In genomic region chr12:107057071-107057834, GRCh38 we compare ENCODE assay signal across 12 cellular contexts. TPM values are rescaled to one million over a fixed set of nuclear protein-coding genes. Genes with fewer than 3 reads are reported as not detected.
A peak's percentile ranks its signal among the peaks of the same experiment; 100 is the strongest.
DNase-seq lines count a peak whose midpoint lies in the region; ATAC-seq and TF ChIP-seq lines count a peak whose summit lies in the region.
"Had no signal": no experiment of that assay in that cellular context is flagged by ENCODE, and none has a peak within 500 bp of the region (broad histone marks: within the 10 kb centered on the region; RNA-seq: fewer than 3 reads in every experiment).

No MANE protein-coding gene starts in this region.

- TF ChIP-seq CTCF in LNCaP clone FGC (IDR thresholded peaks at IDR 0.05; ENCODE audit: control insufficient read depth, extremely low read depth, insufficient read depth) (no peak), choroid plexus epithelial cell (conservative IDR thresholded peaks at IDR 0.05; ENCODE audit: low read depth, low read length) (no peak), mucosa of descending colon (IDR thresholded peaks at IDR 0.05) (no peak)

- H3K36me3 ChIP-seq in mucosa of descending colon (ENCODE audit: low read depth) = no peaks in the 10 kb centered on the region
- H3K36me3 ChIP-seq: Peyer's patch had no signal

- ATAC-seq in mucosa of descending colon = peak; percentile 29

- intact Hi-C loops in mucosa of descending colon (cut with DNase I, micrococcal nuclease) = no loop called here

- DNase-seq in EH (ENCODE audit: low read depth) = peak; percentile 77
- DNase-seq in LNCaP clone FGC (ENCODE audit: low read depth) = peak; percentile 93
- peak; percentile 25 for DNase-seq in choroid plexus epithelial cell (ENCODE audit: low read depth)
- no peak for DNase-seq in mucosa of descending colon
- no peak for DNase-seq in GF-D8 (lab: John Stamatoyannopoulos, UW)
- DNase-seq in NOMO-1 treated with DMSO at 0.1 percent for 48 hours (lab: John Stamatoyannopoulos, UW; ENCODE audit: unreplicated experiment) = no peak
- no peak for DNase-seq in medulla oblongata (ENCODE audit: extremely low spot score)
- no peak for DNase-seq in stimulated activated CD4-positive, alpha-beta T cell treated with anti-CD3 and anti-CD28 coated beads, Interleukin-4, amount 100 ng/mL, for 24 hours
- DNase-seq: activated CD8-positive, alpha-beta memory T cell treated with anti-CD3 and anti-CD28 coated beads, Interleukin-2, amount 50 U/mL, for 4 hours; MM.1S; NCI-H2227 treated with DMSO at 0.1 percent for 48 hours; Peyer's patch had no signal

- H3K4me1 ChIP-seq in mucosa of descending colon (ENCODE audit: low read depth) = no peaks in the 10 kb centered on the region
- H3K4me1 ChIP-seq: Peyer's patch had no signal

- H3K4me3 ChIP-seq in LNCaP clone FGC (ENCODE audit: low read depth, low read length) (no peak overlapping the region), choroid plexus epithelial cell (ENCODE audit: low read depth, low read length) (no peak overlapping the region), mucosa of descending colon (no peak overlapping the region)
- H3K4me3 ChIP-seq: Peyer's patch had no signal

- peaks cover 12% of the 10 kb centered on the region for H3K9me3 ChIP-seq in mucosa of descending colon

RNA-seq across cellular contexts. Expression of gene CRY1, which starts 36.1 kb away (rescaled TPM):
- 10 to 100 TPM; 11.4 to 22.8 (median 15.5) TPM for total RNA-seq in mucosa of descending colon

Comparison
In these comparisons a context has a peak if more than half of its experiments do, and no peak if none do; other contexts are left out.
1. DNase-seq: peak in EH (single experiment), LNCaP clone FGC (single experiment) and choroid plexus epithelial cell (single experiment); none in mucosa of descending colon (0 of 3), GF-D8 (single experiment), NOMO-1 treated with DMSO at 0.1 percent for 48 hours (single experiment), medulla oblongata (single experiment) and stimulated activated CD4-positive, alpha-beta T cell treated with anti-CD3 and anti-CD28 coated beads, Interleukin-4, amount 100 ng/mL, for 24 hours (single experiment).